In the genomic region with DNA sequence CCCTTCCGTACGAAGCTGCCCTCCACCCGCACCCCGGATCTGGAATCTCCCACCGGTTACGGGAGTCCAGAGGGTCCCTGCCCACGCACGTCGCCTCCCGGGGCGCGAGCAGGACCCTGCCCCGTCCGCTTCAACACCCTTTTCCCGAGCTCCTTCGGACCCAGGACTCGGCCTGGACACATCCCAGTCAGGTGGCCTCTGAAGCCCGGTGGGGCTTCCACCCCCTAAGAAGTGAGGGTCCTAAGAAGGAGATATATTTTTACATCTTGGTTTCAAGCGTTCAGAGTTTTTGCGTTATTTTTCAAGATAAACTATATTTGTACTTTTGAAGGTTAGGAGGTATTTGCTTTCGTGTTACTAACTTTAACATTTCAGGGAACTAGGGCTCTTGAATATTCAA, we compare ENCODE assay signal across 8 cellular contexts. TPM values are rescaled to one million over a fixed set of nuclear protein-coding genes. Genes with fewer than 3 reads are reported as not detected.
DNase-seq lines count a peak whose midpoint lies in the region; ATAC-seq and TF ChIP-seq lines count a peak whose summit lies in the region.

No MANE protein-coding gene starts in this region.

- in situ Hi-C loops in GM13976 (cut with MboI; ENCODE audit: low sequenced_read_pairs, unreplicated experiment), result no loop called here

- ATAC-seq in activated T-cell treated with anti-CD3 and anti-CD28 coated beads, Interleukin-2, amount 50 U/mL, for 72 hours (replicated peaks in 1 of 2), result peak in 1 of 2 donors; percentile 2

- H3K4me1 ChIP-seq in ascending aorta (peaks cover 6 to 17% of the 10 kb centered on the region in 2 donors), tibial nerve (peaks cover 0 to 49% (median 21%) of the 10 kb centered on the region in 4 donors)

- H3K27me3 ChIP-seq in ascending aorta (no peaks in the 10 kb centered on the region), tibial nerve (no peaks in the 10 kb centered on the region)

- H3K9me3 ChIP-seq in ascending aorta (no peaks in the 10 kb centered on the region), tibial nerve (no peaks in the 10 kb centered on the region)

- H3K36me3 Mint-ChIP-seq in activated T-cell treated with anti-CD3 and anti-CD28 coated beads, Interleukin-2, amount 50 U/mL, for 72 hours (ENCODE audit: insufficient read depth in 2 of 2), result no peaks in the 10 kb centered on the region

- TF ChIP-seq POLR2A in lower leg skin (IDR thresholded peaks at IDR 0.05), result no peak
- no peak for TF ChIP-seq POLR2A in tibial nerve (IDR thresholded peaks at IDR 0.05)

- H3K36me3 ChIP-seq in ascending aorta, result peaks cover 21 to 23% of the 10 kb centered on the region in 2 donors
- H3K36me3 ChIP-seq in tibial nerve, result peaks cover 0 to 29% (median 11%) of the 10 kb centered on the region in 3 donors

- no peaks in the 10 kb centered on the region for H3K9me3 Mint-ChIP-seq in activated T-cell treated with anti-CD3 and anti-CD28 coated beads, Interleukin-2, amount 50 U/mL, for 72 hours

- no peaks in the 10 kb centered on the region for H3K27me3 Mint-ChIP-seq in activated T-cell treated with anti-CD3 and anti-CD28 coated beads, Interleukin-2, amount 50 U/mL, for 72 hours (ENCODE audit: low read depth)

- peak overlapping the region; percentile 95 to 96 for H3K4me3 Mint-ChIP-seq in activated T-cell treated with anti-CD3 and anti-CD28 coated beads, Interleukin-2, amount 50 U/mL, for 72 hours

- peaks cover 25% of the 10 kb centered on the region for H3K4me1 Mint-ChIP-seq in activated T-cell treated with anti-CD3 and anti-CD28 coated beads, Interleukin-2, amount 50 U/mL, for 72 hours (ENCODE audit: low read depth)

- no peak for DNase-seq in activated T-cell treated with anti-CD3 and anti-CD28 coated beads, Interleukin-2, amount 50 U/mL, for 72 hours
- no peak for DNase-seq in activated T-cell treated with anti-CD3 and anti-CD28 coated beads, Interleukin-2, amount 50 U/mL, for 1 hour
- DNase-seq in ascending aorta (ENCODE audit: low spot score in 2 of 2) (no peak), lower leg skin (ENCODE audit: low spot score in 2 of 2) (no peak), tibial nerve (ENCODE audit: low spot score in 2 of 2) (no peak), D341Med (ENCODE audit: low spot score) (no peak), HPDE6-E6E7 (ENCODE audit: extremely low spot score) (no peak), GM13976 (ENCODE audit: low spot score) (no peak)

- H3K27ac ChIP-seq in ascending aorta, result peak overlapping the region; percentile 52 to 56
- H3K27ac ChIP-seq in tibial nerve, result peak overlapping the region in 3 of 4 donors; percentile 73 to 86 (median 86)

- WGBS in lower leg skin, 2 donors, result 0 to 1% methylated on average over 13 to 16 of the region's 21 CpGs
- WGBS in tibial nerve, 2 donors, result 0% methylated on average over 17 to 21 of the region's 21 CpGs

- intact Hi-C loops in ascending aorta (cut with DNase I) (loop anchor here (5.0 kb wide), 1 partner anchor 1151 kb away; a partner anchor contains a TSS), lower leg skin (cut with DNase I; ENCODE audit: low total_unique reads) (no loop called here)

- H3K27ac Mint-ChIP-seq in activated T-cell treated with anti-CD3 and anti-CD28 coated beads, Interleukin-2, amount 50 U/mL, for 72 hours, result peak overlapping the region; percentile 95

- TF ChIP-seq EP300 in tibial nerve (IDR thresholded peaks at IDR 0.05), result no peak

- H3K4me3 ChIP-seq in ascending aorta, result peak overlapping the region; percentile 91 to 99
- peak overlapping the region; percentile 96 for H3K4me3 ChIP-seq in lower leg skin (ENCODE audit: low read depth, poor library complexity, severe bottlenecking)
- peak overlapping the region; percentile 73 to 96 (median 86) for H3K4me3 ChIP-seq in tibial nerve

- no peak for TF ChIP-seq CTCF in ascending aorta (IDR thresholded peaks at IDR 0.05)
- no peak for TF ChIP-seq CTCF in lower leg skin (IDR thresholded peaks at IDR 0.05)
- no peak for TF ChIP-seq CTCF in tibial nerve (IDR thresholded peaks at IDR 0.05)
- TF ChIP-seq CTCF in GM13976 (IDR thresholded peaks at IDR 0.05; ENCODE audit: borderline replicate concordance, control extremely low read depth, extremely low read depth, insufficient read depth, missing control alignments), result no peak

RNA-seq across cellular contexts. Expression of a gene that starts 0.6 kb away (rescaled TPM):
- total RNA-seq in activated T-cell treated with anti-CD3 and anti-CD28 coated beads, Interleukin-2, amount 50 U/mL, for 72 hours, result 10 to 100 TPM; 75.8 to 76.6 TPM
- 57.0 TPM for total RNA-seq in ascending aorta
- total RNA-seq in lower leg skin, result 10 to 100 TPM; 31.0 to 55.1 (median 36.9) TPM
- total RNA-seq in tibial nerve, result 100 to 1,000 TPM in 1 of 4 donors, 10 to 100 TPM in 3; 55.3 to 124 (median 68.6) TPM

RNA-seq across cellular contexts. Expression of a gene that starts 18.9 kb away (rescaled TPM):
- not detected for total RNA-seq in activated T-cell treated with anti-CD3 and anti-CD28 coated beads, Interleukin-2, amount 50 U/mL, for 72 hours
- total RNA-seq in ascending aorta, result not detected
- total RNA-seq in lower leg skin, result 1 to 10 TPM in 1 of 4 donors, under 1 TPM in 1, not detected in 2; 0.23 to 1.1 TPM
- total RNA-seq in tibial nerve, result 1 to 10 TPM; 1.2 to 7.2 (median 3.1) TPM

RNA-seq across cellular contexts. Expression of a gene that starts 19.8 kb away (rescaled TPM):
- total RNA-seq in activated T-cell treated with anti-CD3 and anti-CD28 coated beads, Interleukin-2, amount 50 U/mL, for 72 hours, result under 1 TPM; 0.50 to 0.58 TPM
- total RNA-seq in ascending aorta (not detected), lower leg skin (not detected), tibial nerve (under 1 TPM in 2 of 4 donors, not detected in 2; 0.20 to 0.44 TPM)

RNA-seq across cellular contexts. Expression of a gene that starts 37.5 kb away (rescaled TPM):
- total RNA-seq in activated T-cell treated with anti-CD3 and anti-CD28 coated beads, Interleukin-2, amount 50 U/mL, for 72 hours, result under 1 TPM in 1 of 2 donors, not detected in 1; 0.74 TPM
- total RNA-seq in ascending aorta (not detected), lower leg skin (1 to 10 TPM in 2 of 4 donors, under 1 TPM in 1, not detected in 1; 0.53 to 2.5 (median 1.4) TPM), tibial nerve (10 to 100 TPM; 29.4 to 53.1 (median 42.2) TPM)

RNA-seq across cellular contexts. Expression of a gene that starts 57.2 kb away (rescaled TPM):
- total RNA-seq in activated T-cell treated with anti-CD3 and anti-CD28 coated beads, Interleukin-2, amount 50 U/mL, for 72 hours, result 10 to 100 TPM; 39.1 to 43.2 TPM
- total RNA-seq in ascending aorta (14.2 TPM), lower leg skin (10 to 100 TPM; 28.1 to 32.2 (median 30.6) TPM), tibial nerve (10 to 100 TPM; 20.7 to 25.5 (median 23.3) TPM)
